22 cellular contexts compared by ENCODE assay signal in genomic region chr16:30033270-30033669, GRCh38. TPM values are rescaled to one million over a fixed set of nuclear protein-coding genes. Genes with fewer than 3 reads are reported as not detected.
DNase-seq lines count a peak whose midpoint lies in the region; ATAC-seq and TF ChIP-seq lines count a peak whose summit lies in the region.
"Had no signal": no experiment of that assay in that cellular context is flagged by ENCODE, and none has a peak within 500 bp of the region (broad histone marks: within the 10 kb centered on the region; RNA-seq: fewer than 3 reads in every experiment).

No MANE protein-coding gene starts in this region.

- H3K23ac ChIP-seq in neuronal stem cell (ENCODE audit: low read depth, low read length, poor library complexity), result no peak overlapping the region

- H2AFZ ChIP-seq in neuronal stem cell (ENCODE audit: low read length), result no peak overlapping the region

- no peak for ATAC-seq in GM21390 (IDR thresholded peaks at IDR 0.05; ENCODE audit: unreplicated experiment)
- ATAC-seq: psoas muscle had no signal

- H2BK15ac ChIP-seq in neuronal stem cell (ENCODE audit: low read length), result peak overlapping the region; percentile 5

- no CpG with 5 or more reads among the region's 7 CpGs for WGBS in neuronal stem cell (ENCODE audit: extremely low coverage in 2 of 2, insufficient read length in 2 of 2, insufficient replicate concordance in 1 of 2), 2 donors

- H2BK5ac ChIP-seq in neuronal stem cell (ENCODE audit: low read length), result no peak overlapping the region

- H3K4ac ChIP-seq in neuronal stem cell (ENCODE audit: low read length), result no peak overlapping the region

- H3K79me1 ChIP-seq in neuronal stem cell (ENCODE audit: low read depth, low read length), result peaks cover 2% of the 10 kb centered on the region

- H3K4me2 ChIP-seq in neuronal stem cell (ENCODE audit: insufficient read depth, low read length, poor library complexity, severe bottlenecking), result no peak overlapping the region

- H3K4me1 ChIP-seq in neuronal stem cell (ENCODE audit: control insufficient read depth in 2 of 2, insufficient read depth in 1 of 2, low read depth in 1 of 2, low read length in 2 of 2), result peaks cover 12 to 23% of the 10 kb centered on the region in 2 donors

- no peak overlapping the region for H3K9ac ChIP-seq in neuronal stem cell (ENCODE audit: low read depth, low read length, poor library complexity)

- H2AK5ac ChIP-seq in neuronal stem cell (ENCODE audit: low read depth, low read length), result no peak overlapping the region

- H3K9me3 ChIP-seq in neuronal stem cell (replicated peaks in 1 of 2; ENCODE audit: control insufficient read depth in 2 of 2, insufficient read depth in 1 of 2, low read depth in 1 of 2, low read length in 2 of 2), result no peaks in the 10 kb centered on the region
- H3K9me3 ChIP-seq: psoas muscle, thoracic aorta, vagina had no signal

- no peak for TF ChIP-seq CTCF in GM12865 (IDR thresholded peaks at IDR 0.05; ENCODE audit: insufficient read depth, low read depth, low read length, missing control alignments)

- DNase-seq in activated naive CD4-positive, alpha-beta T cell treated with Interleukin-2 at 50 U/mL for 16 hours, result peak; percentile 43
- no peak for DNase-seq in activated naive CD4-positive, alpha-beta T cell treated with anti-CD3 and anti-CD28 coated beads, Interleukin-2, amount 50 U/mL, for 16 hours
- DNase-seq in GM12865 (ENCODE audit: low read depth), result peak; percentile 35
- peak; percentile 63 for DNase-seq in RPMI7951 (ENCODE audit: low read depth)
- DNase-seq in neuronal stem cell (ENCODE audit: low spot score), result no peak
- DNase-seq in AG20443 (ENCODE audit: low spot score), result no peak
- no peak for DNase-seq in DMS53 treated with DMSO at 0.1 percent for 48 hours (lab: John Stamatoyannopoulos, UW; ENCODE audit: unreplicated experiment)
- DNase-seq: activated CD8-positive, alpha-beta memory T cell treated with anti-CD3 and anti-CD28 coated beads, Interleukin-2, amount 50 U/mL, for 4 hours; EL; NCI-H1105; NCI-H2029 treated with DMSO at 0.1 percent for 48 hours; NCI-H2227 treated with DMSO at 0.1 percent for 48 hours; NCI-H82; psoas muscle; SHP77 treated with DMSO at 0.1 percent for 48 hours; stimulated activated CD4-positive, alpha-beta T cell treated with anti-CD3 and anti-CD28 coated beads, Interleukin-2, amount 100 ng/mL, for 24 hours had no signal

- H3K36me3 ChIP-seq in neuronal stem cell (replicated peaks in 1 of 2; ENCODE audit: control insufficient read depth in 2 of 2, insufficient read depth in 2 of 2, low read length in 2 of 2), result no peaks in the 10 kb centered on the region
- H3K36me3 ChIP-seq: thoracic aorta, vagina had no signal

- no peak overlapping the region for H3K27ac ChIP-seq in neuronal stem cell (replicated peaks; ENCODE audit: low read length)
- H3K27ac ChIP-seq: psoas muscle, thoracic aorta, vagina had no signal

- H4K91ac ChIP-seq in neuronal stem cell (ENCODE audit: low read depth, low read length, poor library complexity), result no peak overlapping the region

- H2BK120ac ChIP-seq in neuronal stem cell (ENCODE audit: low read depth, low read length), result no peak overlapping the region

- H3K18ac ChIP-seq in neuronal stem cell (ENCODE audit: low read length), result no peak overlapping the region

- peaks cover 0 to 13% (median 2%) of the 10 kb centered on the region in 3 experiments for H3K27me3 ChIP-seq in neuronal stem cell (ENCODE audit: control insufficient read depth in 3 of 3, insufficient read depth in 3 of 3, low read depth in 1 of 3, low read length in 3 of 3)

- H3K14ac ChIP-seq in neuronal stem cell (ENCODE audit: low read length), result no peak overlapping the region

- H2BK12ac ChIP-seq in neuronal stem cell (ENCODE audit: low read length), result no peak overlapping the region

- H3K4me3 ChIP-seq in GM12865 (ENCODE audit: low read depth, low read length) (no peak overlapping the region), neuronal stem cell (ENCODE audit: low read length in 2 of 2) (no peak overlapping the region)
- H3K4me3 ChIP-seq: psoas muscle, thoracic aorta, vagina had no signal

- H4K8ac ChIP-seq in neuronal stem cell (ENCODE audit: low read depth, low read length), result no peak overlapping the region

RNA-seq across cellular contexts. Expression of gene TLCD3B, which starts 2.2 kb away (rescaled TPM):
- total RNA-seq in RPMI7951 (2014; rRNA removed; shearing (Covaris generic)), result 0.12 and 0.49 TPM in 2 replicates
- 23.0 TPM for polyA plus RNA-seq in neuronal stem cell (2013, experiment 1 of 2)
- 22.5 TPM for polyA plus RNA-seq in neuronal stem cell (2013, experiment 2 of 2)
- total RNA-seq: thoracic aorta had no signal

RNA-seq across cellular contexts. Expression of gene C16orf92, which starts 10.3 kb away (rescaled TPM):
- total RNA-seq in RPMI7951 (2014; rRNA removed; shearing (Covaris generic)), result not detected in 2 replicates
- not detected for polyA plus RNA-seq in neuronal stem cell (2013, experiment 1 of 2)
- not detected for polyA plus RNA-seq in neuronal stem cell (2013, experiment 2 of 2)
- total RNA-seq: cerebellum, OCI-LY7, psoas muscle, thoracic aorta, vagina had no signal
- polyA plus RNA-seq: adipose tissue, psoas muscle had no signal

RNA-seq across cellular contexts. Expression of gene DOC2A, which starts 22.4 kb away (rescaled TPM):
- total RNA-seq in RPMI7951 (2014; rRNA removed; shearing (Covaris generic)), result 1.1 TPM in 1 of 2 replicates, not detected in the other
- polyA plus RNA-seq in neuronal stem cell (2013, experiment 1 of 2), result 5.2 TPM
- polyA plus RNA-seq in neuronal stem cell (2013, experiment 2 of 2), result 5.1 TPM

RNA-seq across cellular contexts. Expression of gene ALDOA, which starts 32.3 kb away (rescaled TPM):
- 1,895 and 1,949 TPM in 2 replicates for total RNA-seq in RPMI7951 (2014; rRNA removed; shearing (Covaris generic))
- 340 TPM for polyA plus RNA-seq in neuronal stem cell (2013, experiment 1 of 2)
- polyA plus RNA-seq in neuronal stem cell (2013, experiment 2 of 2), result 327 TPM

RNA-seq across cellular contexts. Expression of gene INO80E, which starts 37.2 kb away (rescaled TPM):
- 53.7 and 81.3 TPM in 2 replicates for total RNA-seq in RPMI7951 (2014; rRNA removed; shearing (Covaris generic))
- polyA plus RNA-seq in neuronal stem cell (2013, experiment 1 of 2), result 48.2 TPM
- polyA plus RNA-seq in neuronal stem cell (2013, experiment 2 of 2), result 47.3 TPM

Comparison
In these comparisons a context has a peak if more than half of its experiments do, and no peak if none do; other contexts are left out.
1. DNase-seq: peak in activated naive CD4-positive, alpha-beta T cell treated with Interleukin-2 at 50 U/mL for 16 hours (single experiment), GM12865 (single experiment) and RPMI7951 (single experiment); none in activated naive CD4-positive, alpha-beta T cell treated with anti-CD3 and anti-CD28 coated beads, Interleukin-2, amount 50 U/mL, for 16 hours (single experiment), neuronal stem cell (single experiment), AG20443 (single experiment) and DMS53 treated with DMSO at 0.1 percent for 48 hours (single experiment).